8 cellular contexts compared by ENCODE assay signal in the genomic region with DNA sequence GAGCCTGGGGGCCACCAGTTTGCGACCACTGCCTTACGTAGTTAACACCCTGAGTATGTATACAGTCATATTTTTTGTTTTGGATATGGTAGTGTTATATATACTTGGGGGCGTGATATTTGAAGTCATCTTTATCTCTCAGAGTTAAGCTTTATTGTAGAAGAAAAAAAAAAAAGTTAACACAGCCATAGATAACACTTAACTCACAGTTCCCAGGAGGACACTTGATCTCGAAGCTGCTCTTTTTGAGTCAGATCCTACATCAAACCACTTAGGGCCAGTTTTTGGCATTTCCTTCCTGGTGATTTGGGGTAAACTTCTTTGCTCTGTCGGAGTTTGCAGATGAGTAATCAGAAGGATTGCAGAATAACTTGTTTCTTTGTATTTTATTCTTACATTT. TPM values are rescaled to one million over a fixed set of nuclear protein-coding genes. Genes with fewer than 3 reads are reported as not detected.
DNase-seq lines count a peak whose midpoint lies in the region; ATAC-seq and TF ChIP-seq lines count a peak whose summit lies in the region.

No MANE protein-coding gene starts in this region.

- H3K36me3 Mint-ChIP-seq in activated naive CD8-positive, alpha-beta T cell treated with anti-CD3 and anti-CD28 coated beads, Interleukin-2, amount 50 U/mL, for 24 hours (ENCODE audit: low read depth), result peaks cover 4% of the 10 kb centered on the region

- intact Hi-C loops in right cardiac atrium (cut with DNase I), result no loop called here
- intact Hi-C loops in testis (cut with DNase I; ENCODE audit: low total_unique reads), result no loop called here

- H3K9me3 Mint-ChIP-seq in activated naive CD8-positive, alpha-beta T cell treated with anti-CD3 and anti-CD28 coated beads, Interleukin-2, amount 50 U/mL, for 24 hours, result no peaks in the 10 kb centered on the region

- no peak for TF ChIP-seq CTCF in testis (IDR thresholded peaks at IDR 0.05)

- peak overlapping the region; percentile 69 for H3K4me3 Mint-ChIP-seq in activated naive CD8-positive, alpha-beta T cell treated with anti-CD3 and anti-CD28 coated beads, Interleukin-2, amount 50 U/mL, for 24 hours

- H3K4me3 ChIP-seq in right cardiac atrium (ENCODE audit: low read length) (peak overlapping the region; percentile 36), testis (no peak overlapping the region)

- H3K27ac ChIP-seq in right cardiac atrium (ENCODE audit: low read length) (peak overlapping the region; percentile 58), testis (peak overlapping the region; percentile 22 to 77)

- WGBS in right cardiac atrium, result 38% methylated on average over 5 of the region's 5 CpGs
- 51 to 52% methylated on average over 5 of the region's 5 CpGs for WGBS in testis, 2 donors

- no peaks in the 10 kb centered on the region for H3K36me3 ChIP-seq in testis (ENCODE audit: low read depth, missing control alignments)

- no peak for TF ChIP-seq POLR2A in testis (IDR thresholded peaks at IDR 0.05)

- H3K4me1 Mint-ChIP-seq in activated naive CD8-positive, alpha-beta T cell treated with anti-CD3 and anti-CD28 coated beads, Interleukin-2, amount 50 U/mL, for 24 hours, result peaks cover 42% of the 10 kb centered on the region

- H3K4me1 ChIP-seq in right cardiac atrium (ENCODE audit: control insufficient read depth, insufficient read depth, low read length), result peaks cover 9% of the 10 kb centered on the region
- peaks cover 37% of the 10 kb centered on the region for H3K4me1 ChIP-seq in testis

- H3K27ac Mint-ChIP-seq in activated naive CD8-positive, alpha-beta T cell treated with anti-CD3 and anti-CD28 coated beads, Interleukin-2, amount 50 U/mL, for 24 hours, result peak overlapping the region; percentile 89

- peak; percentile 18 for ATAC-seq in activated naive CD8-positive, alpha-beta T cell treated with anti-CD3 and anti-CD28 coated beads, Interleukin-2, amount 50 U/mL, for 24 hours
- peak; percentile 27 to 45 for ATAC-seq in right cardiac atrium
- no peak for ATAC-seq in HG03460 (IDR thresholded peaks at IDR 0.05; ENCODE audit: unreplicated experiment)

- peaks cover 16% of the 10 kb centered on the region for H3K27me3 Mint-ChIP-seq in activated naive CD8-positive, alpha-beta T cell treated with anti-CD3 and anti-CD28 coated beads, Interleukin-2, amount 50 U/mL, for 24 hours

- H3K27me3 ChIP-seq in right cardiac atrium (ENCODE audit: control insufficient read depth, insufficient read depth) (no peaks in the 10 kb centered on the region), testis (no peaks in the 10 kb centered on the region)

- DNase-seq in SIG-M5 treated with dmso at 0.1 percent for 504 hours (lab: John Stamatoyannopoulos, UW; ENCODE audit: unreplicated experiment), result peak; percentile 10
- DNase-seq in SIG-M5 (lab: John Stamatoyannopoulos, UW), result no peak
- DNase-seq in activated naive CD8-positive, alpha-beta T cell treated with anti-CD3 and anti-CD28 coated beads, Interleukin-2, amount 50 U/mL, for 24 hours, result no peak
- DNase-seq in right cardiac atrium, result no peak
- DNase-seq in testis, result no peak
- no peak for DNase-seq in NCI-H1092 treated with DMSO at 0.1 percent for 48 hours (lab: John Stamatoyannopoulos, UW)
- DNase-seq in medulla oblongata (ENCODE audit: extremely low spot score), result no peak

- H3K9me3 ChIP-seq in right cardiac atrium (ENCODE audit: control insufficient read depth, low read length) (no peaks in the 10 kb centered on the region), testis (no peaks in the 10 kb centered on the region)

RNA-seq across cellular contexts. Expression of gene ITPRIPL2, which starts 5.8 kb away (rescaled TPM):
- total RNA-seq in right cardiac atrium (10 to 100 TPM; 16.9 to 37.0 (median 22.0) TPM), testis (10 to 100 TPM; 15.7 to 24.6 TPM)
- polyA plus RNA-seq in right cardiac atrium (5.8 TPM), testis (ENCODE audit: insufficient read depth, low read depth, low replicate concordance) (8.5 TPM)

RNA-seq across cellular contexts. Expression of gene SYT17, which starts 48.5 kb away (rescaled TPM):
- 1 to 10 TPM in 2 of 4 donors, under 1 TPM in 2; 0.86 to 1.3 (median 1.1) TPM for total RNA-seq in right cardiac atrium
- 0.68 TPM for polyA plus RNA-seq in right cardiac atrium
- 1 to 10 TPM; 3.1 to 3.7 TPM for total RNA-seq in testis
- polyA plus RNA-seq in testis (ENCODE audit: insufficient read depth, low read depth, low replicate concordance), result 0.75 TPM

RNA-seq across cellular contexts. Expression of gene COQ7, which starts 52.1 kb away (rescaled TPM):
- 10 to 100 TPM; 32.1 to 36.5 (median 33.8) TPM for total RNA-seq in right cardiac atrium
- 28.7 TPM for polyA plus RNA-seq in right cardiac atrium
- total RNA-seq in testis, result 10 to 100 TPM; 42.0 to 53.6 TPM
- 58.4 TPM for polyA plus RNA-seq in testis (ENCODE audit: insufficient read depth, low read depth, low replicate concordance)
